Comparison of ENCODE assay signal across 9 cellular contexts in genomic region chr11:93330446-93330984, GRCh38. TPM values are rescaled to one million over a fixed set of nuclear protein-coding genes. Genes with fewer than 3 reads are reported as not detected.
DNase-seq lines count a peak whose midpoint lies in the region; ATAC-seq and TF ChIP-seq lines count a peak whose summit lies in the region.
"Had no signal": no experiment of that assay in that cellular context is flagged by ENCODE, and none has a peak within 500 bp of the region (broad histone marks: within the 10 kb centered on the region; RNA-seq: fewer than 3 reads in every experiment).

A gene with protein sequence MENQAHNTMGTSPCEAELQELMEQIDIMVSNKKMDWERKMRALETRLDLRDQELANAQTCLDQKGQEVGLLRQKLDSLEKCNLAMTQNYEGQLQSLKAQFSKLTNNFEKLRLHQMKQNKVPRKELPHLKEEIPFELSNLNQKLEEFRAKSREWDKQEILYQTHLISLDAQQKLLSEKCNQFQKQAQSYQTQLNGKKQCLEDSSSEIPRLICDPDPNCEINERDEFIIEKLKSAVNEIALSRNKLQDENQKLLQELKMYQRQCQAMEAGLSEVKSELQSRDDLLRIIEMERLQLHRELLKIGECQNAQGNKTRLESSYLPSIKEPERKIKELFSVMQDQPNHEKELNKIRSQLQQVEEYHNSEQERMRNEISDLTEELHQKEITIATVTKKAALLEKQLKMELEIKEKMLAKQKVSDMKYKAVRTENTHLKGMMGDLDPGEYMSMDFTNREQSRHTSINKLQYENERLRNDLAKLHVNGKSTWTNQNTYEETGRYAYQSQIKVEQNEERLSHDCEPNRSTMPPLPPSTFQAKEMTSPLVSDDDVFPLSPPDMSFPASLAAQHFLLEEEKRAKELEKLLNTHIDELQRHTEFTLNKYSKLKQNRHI (plus strand): TSS chr11:93330742. CDS start chr11:93332260, 1,518 bp downstream.

- H3K23ac ChIP-seq in mesenchymal stem cell (ENCODE audit: low read length in 2 of 2) = no peak within 1 kb of the TSS

- H2BK15ac ChIP-seq in mesenchymal stem cell (ENCODE audit: low read depth, poor library complexity, severe bottlenecking) = peak within 1 kb of the TSS; percentile 83

- H3K9me3 ChIP-seq in mesenchymal stem cell (ENCODE audit: control insufficient read depth, low read length) (no peaks in the 10 kb centered on the region), transverse colon (no peaks in the 10 kb centered on the region)

- no peak within 1 kb of the TSS for H3K4me3 Mint-ChIP-seq in effector memory CD8-positive, alpha-beta T cell

- H3K4ac ChIP-seq in mesenchymal stem cell (ENCODE audit: low read depth in 1 of 2, low read length in 2 of 2) = no peak within 1 kb of the TSS

- H2AFZ ChIP-seq in mesenchymal stem cell (ENCODE audit: low read depth, low read length) = peak within 1 kb of the TSS; percentile 72

- no peaks in the 10 kb centered on the region for H3K9me3 Mint-ChIP-seq in effector memory CD8-positive, alpha-beta T cell

- ATAC-seq in effector memory CD8-positive, alpha-beta T cell (replicated peaks) = no peak
- no peak for ATAC-seq in GM21528 (IDR thresholded peaks at IDR 0.05; ENCODE audit: low FRiP score, unreplicated experiment)

- intact Hi-C loops in dorsolateral prefrontal cortex (cut with DNase I) (no loop called here), transverse colon (cut with DNase I; ENCODE audit: low total_unique reads) (no loop called here)

- H2BK120ac ChIP-seq in mesenchymal stem cell (ENCODE audit: low read depth, low read length) = no peak within 1 kb of the TSS

- peaks cover 9% of the 10 kb centered on the region for H3K4me1 ChIP-seq in mesenchymal stem cell (ENCODE audit: control insufficient read depth, insufficient read depth, low read depth, low read length)
- peaks cover 0 to 9% (median 3%) of the 10 kb centered on the region in 4 donors for H3K4me1 ChIP-seq in transverse colon

- peaks cover 0 to 41% (median 10%) of the 10 kb centered on the region in 45 donors for H3K27me3 ChIP-seq in dorsolateral prefrontal cortex
- H3K27me3 ChIP-seq in mesenchymal stem cell (ENCODE audit: control insufficient read depth in 1 of 2, insufficient read depth in 1 of 2, low read length in 2 of 2) = peaks cover 5 to 26% of the 10 kb centered on the region in 2 experiments
- H3K27me3 ChIP-seq in transverse colon = peaks cover 35% of the 10 kb centered on the region

- peaks cover 25 to 46% of the 10 kb centered on the region in 2 donors for H3K27me3 Mint-ChIP-seq in effector memory CD8-positive, alpha-beta T cell

- peak within 1 kb of the TSS; percentile 41 for H4K8ac ChIP-seq in mesenchymal stem cell (ENCODE audit: low read length)

- no peak within 1 kb of the TSS for H3K27ac Mint-ChIP-seq in effector memory CD8-positive, alpha-beta T cell

- WGBS in mesenchymal stem cell = 4% methylated on average over 49 of the region's 73 CpGs
- WGBS in transverse colon (ENCODE audit: low coverage in 1 of 2), 2 donors = 10% methylated on average over 39 of the region's 73 CpGs; no CpG with 5 or more reads in 1 of the 2 donors

- H3K4me3 ChIP-seq in dorsolateral prefrontal cortex (peak within 1 kb of the TSS in 57 of 59 donors; percentile 8 to 64 (median 43)), mesenchymal stem cell (ENCODE audit: insufficient read depth in 1 of 2, low read depth in 1 of 2, low read length in 2 of 2) (peak within 1 kb of the TSS; percentile 64 to 70), transverse colon (peak within 1 kb of the TSS in 3 of 4 donors; percentile 28 to 49 (median 36))

- no peak within 1 kb of the TSS for H4K91ac ChIP-seq in mesenchymal stem cell (ENCODE audit: low read length)

- no peak within 1 kb of the TSS for H2BK12ac ChIP-seq in mesenchymal stem cell (ENCODE audit: low read length in 2 of 2)

- TF ChIP-seq EP300 in transverse colon (IDR thresholded peaks at IDR 0.05; ENCODE audit: low read depth) = no peak

- no peaks in the 10 kb centered on the region for H3K36me3 Mint-ChIP-seq in effector memory CD8-positive, alpha-beta T cell (ENCODE audit: insufficient read depth)
- H3K36me3 Mint-ChIP-seq: naive B cell had no signal

- H3K79me1 ChIP-seq in mesenchymal stem cell (replicated peaks; ENCODE audit: low read length, poor library complexity, severe bottlenecking) = no peaks in the 10 kb centered on the region

- TF ChIP-seq CTCF in dorsolateral prefrontal cortex (IDR thresholded peaks at IDR 0.05 in 54 of 56, conservative IDR thresholded peaks at IDR 0.05 in 2 of 56; ENCODE audit: low read depth in 1 of 56, partially characterized antibody in 56 of 56) (no peak), transverse colon (IDR thresholded peaks at IDR 0.05) (no peak)

- DNase-seq in activated gamma-delta T cell (lab: John Stamatoyannopoulos, UW) (peak; percentile 10), activated gamma-delta T cell treated with Interleukin-2 at 50 U/mL for 16 hours (no peak), NCI-H748 treated with DMSO at 0.1 percent for 48 hours (lab: John Stamatoyannopoulos, UW) (peak; percentile 31), dorsolateral prefrontal cortex (peak in 4 of 10 donors; percentile 28 to 67 (median 45)), mesenchymal stem cell (peak; percentile 26), transverse colon (peak; percentile 53)
- no peak for DNase-seq in effector memory CD8-positive, alpha-beta T cell
- DNase-seq: naive B cell had no signal

- H2BK5ac ChIP-seq in mesenchymal stem cell (ENCODE audit: low read depth, low read length, poor library complexity, severe bottlenecking) = no peak within 1 kb of the TSS

- H3K4me2 ChIP-seq in mesenchymal stem cell (ENCODE audit: low read length, poor library complexity, severe bottlenecking) = peak within 1 kb of the TSS; percentile 56

- in situ Hi-C loops in transverse colon (cut with MboI; ENCODE audit: low pct_ligation_motif_present in 1 of 4, low pct_unique_long_range_greater_than_20kb in 1 of 4, low sequenced_read_pairs in 3 of 4) = no loop called here

- H3K9ac ChIP-seq in mesenchymal stem cell (ENCODE audit: low read length) = peak within 1 kb of the TSS; percentile 58

- no peaks in the 10 kb centered on the region for H3K36me3 ChIP-seq in mesenchymal stem cell (ENCODE audit: control insufficient read depth in 1 of 2, insufficient read depth in 2 of 2, low read depth in 1 of 2, low read length in 2 of 2)
- H3K36me3 ChIP-seq in transverse colon = no peaks in the 10 kb centered on the region

- H3K18ac ChIP-seq in mesenchymal stem cell (ENCODE audit: low read depth in 1 of 2, low read length in 2 of 2) = no peak within 1 kb of the TSS

- H3K4me1 Mint-ChIP-seq in effector memory CD8-positive, alpha-beta T cell (ENCODE audit: low read depth in 2 of 2) = peaks cover 0 to 2% of the 10 kb centered on the region in 2 donors

- H3K27ac ChIP-seq in dorsolateral prefrontal cortex = no peak within 1 kb of the TSS
- no peak within 1 kb of the TSS for H3K27ac ChIP-seq in mesenchymal stem cell (ENCODE audit: low read length, poor library complexity, severe bottlenecking)
- no peak within 1 kb of the TSS for H3K27ac ChIP-seq in transverse colon

- TF ChIP-seq POLR2A in transverse colon (IDR thresholded peaks at IDR 0.05) = no peak

- no peak within 1 kb of the TSS for H2AK5ac ChIP-seq in mesenchymal stem cell (ENCODE audit: low read length, severe bottlenecking)

- H3K14ac ChIP-seq in mesenchymal stem cell (ENCODE audit: low read length in 2 of 2) = no peak within 1 kb of the TSS

RNA-seq across cellular contexts. Expression of the gene that starts here (rescaled TPM):
- total RNA-seq in dorsolateral prefrontal cortex = 1 to 10 TPM in 1 of 120 experiments, under 1 TPM in 9, not detected in 110; 0.14 to 1.1 (median 0.40) TPM
- not detected for polyA plus RNA-seq in mesenchymal stem cell (2013, experiment 1 of 2)
- polyA plus RNA-seq in mesenchymal stem cell (2013, experiment 2 of 2) = not detected
- total RNA-seq in transverse colon = not detected

Comparison
In these comparisons a context has a peak if more than half of its experiments do, and no peak if none do; other contexts are left out.
1. DNase-seq: peak in activated gamma-delta T cell (single experiment), NCI-H748 treated with DMSO at 0.1 percent for 48 hours (single experiment) and mesenchymal stem cell (single experiment); none in activated gamma-delta T cell treated with Interleukin-2 at 50 U/mL for 16 hours (single experiment) and effector memory CD8-positive, alpha-beta T cell (0 of 3).
2. Peak in DNase-seq and H3K4me3 ChIP-seq in transverse colon; RNA of the gene not detected or under 1 TPM.
3. Peak in every context shown above with its lines, with median percentiles within 50 percentile points of each other: H3K4me3 ChIP-seq.